In genomic region chr1:180249725-180250498, GRCh38 we compare ENCODE assay signal across 1 cellular context.
A peak's percentile ranks its signal among the peaks of the same experiment; 100 is the strongest.
TF ChIP-seq lines count a peak whose summit lies in the region.

No MANE protein-coding gene starts in this region.

TF ChIP-seq in GM12878, 131 proteins besides CTCF, POLR2A, EP300 and RAD21 (continued from another document):
- TF ChIP-seq TCF3 (IDR thresholded peaks at IDR 0.05; ENCODE audit: borderline replicate concordance, insufficient read depth, low read depth, low read length) (0 out of 2 replicates have a peak, but pooled peaks have one; percentile 13), NBN (IDR thresholded peaks at IDR 0.05) (no peak)
